19 cellular contexts compared by ENCODE assay signal in genomic region chr7:95441042-95441823, GRCh38. TPM values are rescaled to one million over a fixed set of nuclear protein-coding genes. Genes with fewer than 3 reads are reported as not detected.
DNase-seq lines count a peak whose midpoint lies in the region; ATAC-seq and TF ChIP-seq lines count a peak whose summit lies in the region.
"Had no signal": no experiment of that assay in that cellular context is flagged by ENCODE, and none has a peak within 500 bp of the region (broad histone marks: within the 10 kb centered on the region; RNA-seq: fewer than 3 reads in every experiment).

No MANE protein-coding gene starts in this region.

- H3K9me3 ChIP-seq in esophagus muscularis mucosa (no peaks in the 10 kb centered on the region), lung (ENCODE audit: control insufficient read depth in 2 of 2, insufficient read depth in 1 of 2, low read length in 1 of 2) (no peaks in the 10 kb centered on the region)

- H3K4me1 ChIP-seq in esophagus muscularis mucosa, result no peaks in the 10 kb centered on the region
- H3K4me1 ChIP-seq in lung (ENCODE audit: control insufficient read depth in 2 of 2, insufficient read depth in 2 of 2, low read length in 2 of 2), result no peaks in the 10 kb centered on the region

- H3K27ac ChIP-seq in esophagus muscularis mucosa (replicated peaks in 1 of 4) (no peak overlapping the region), lung (ENCODE audit: low read depth in 1 of 2, low read length in 1 of 2) (peak overlapping the region in 1 of 2 donors; percentile 4)
- H3K27ac ChIP-seq: cardiac muscle cell had no signal

- 80% methylated on average over 7 of the region's 7 CpGs for WGBS in esophagus muscularis mucosa
- WGBS in lung, 2 donors, result 75 to 77% methylated on average over 7 of the region's 7 CpGs

- no peaks in the 10 kb centered on the region for H3K36me3 Mint-ChIP-seq in type B pancreatic cell
- no peaks in the 10 kb centered on the region for H3K36me3 Mint-ChIP-seq in T-cell

- H3K9me3 Mint-ChIP-seq in type B pancreatic cell, result no peaks in the 10 kb centered on the region
- no peaks in the 10 kb centered on the region for H3K9me3 Mint-ChIP-seq in T-cell
- H3K9me3 Mint-ChIP-seq: activated T-helper 2 cell treated with anti-CD3 and anti-CD28 coated beads, Interferon-gamma antibody, Interleukin-2, Interleukin-4, amounts not matched to agents 10 μg/mL and 5 μg/mL and 100 μg/mL, durations not matched to agents 14 hours and 24 hours and 36 hours; T-helper 1 cell treated with Interleukin-12 subunit alpha and Interleukin-12 subunit beta and Interleukin-4 antibody, amounts not matched to agents 30 μg/mL and 1 μg/mL, for 36 hours had no signal

- TF ChIP-seq EP300 in esophagus muscularis mucosa (IDR thresholded peaks at IDR 0.05), result no peak

- ATAC-seq in lung (ENCODE audit: insufficient read depth, low FRiP score), result peak; percentile 78
- ATAC-seq in T-cell (replicated peaks in 1 of 4), result no peak
- ATAC-seq: Right ventricle myocardium inferior had no signal

- TF ChIP-seq CTCF in esophagus muscularis mucosa (IDR thresholded peaks at IDR 0.05) (no peak), lung (IDR thresholded peaks at IDR 0.05; ENCODE audit: control extremely low read depth, extremely low read depth) (no peak), type B pancreatic cell (conservative IDR thresholded peaks at IDR 0.05) (no peak)

- no peak for TF ChIP-seq POLR2A in esophagus muscularis mucosa (IDR thresholded peaks at IDR 0.05; ENCODE audit: low read depth)

- no peaks in the 10 kb centered on the region for H3K27me3 Mint-ChIP-seq in type B pancreatic cell
- no peaks in the 10 kb centered on the region for H3K27me3 Mint-ChIP-seq in T-cell

- H3K27ac Mint-ChIP-seq in type B pancreatic cell (peak overlapping the region; percentile 58), T-cell (no peak overlapping the region)
- H3K27ac Mint-ChIP-seq: activated T-helper 2 cell treated with anti-CD3 and anti-CD28 coated beads, Interferon-gamma antibody, Interleukin-2, Interleukin-4, amounts not matched to agents 10 μg/mL and 5 μg/mL and 100 μg/mL, durations not matched to agents 14 hours and 24 hours and 36 hours; T-helper 1 cell treated with Interleukin-12 subunit alpha and Interleukin-12 subunit beta and Interleukin-4 antibody, amounts not matched to agents 30 μg/mL and 1 μg/mL, for 36 hours had no signal

- POLR2A ChIA-PET in T-cell (lab: Charles Lee), result no interaction called here

- H3K36me3 ChIP-seq in esophagus muscularis mucosa (no peaks in the 10 kb centered on the region), lung (ENCODE audit: control insufficient read depth in 2 of 2, insufficient read depth in 2 of 2, low read length in 2 of 2) (no peaks in the 10 kb centered on the region)
- H3K36me3 ChIP-seq: cardiac muscle cell had no signal

- H3K4me3 ChIP-seq in esophagus muscularis mucosa, result no peak overlapping the region
- no peak overlapping the region for H3K4me3 ChIP-seq in lung
- H3K4me3 ChIP-seq: cardiac muscle cell had no signal

- H3K4me3 Mint-ChIP-seq in type B pancreatic cell (no peak overlapping the region), T-cell (no peak overlapping the region)
- H3K4me3 Mint-ChIP-seq: T-helper 1 cell treated with Interleukin-12 subunit alpha and Interleukin-12 subunit beta and Interleukin-4 antibody, amounts not matched to agents 30 μg/mL and 1 μg/mL, for 36 hours had no signal

- DNase-seq in HuH-7 (ENCODE audit: low spot score), result peak; percentile 21
- peak; percentile 80 for DNase-seq in esophagus muscularis mucosa (ENCODE audit: extremely low spot score)
- DNase-seq in lung (ENCODE audit: low spot score), result no peak
- no peak for DNase-seq in type B pancreatic cell (ENCODE audit: extremely low spot score, unreplicated experiment)
- no peak for DNase-seq in T-cell
- no peak for DNase-seq in NCI-H1930 (lab: John Stamatoyannopoulos, UW)
- DNase-seq in ureter (ENCODE audit: low spot score), result no peak
- DNase-seq: activated CD4-positive, CD25-positive, alpha-beta regulatory T cell; AML-193; head of caudate nucleus; NCI-H2029 treated with DMSO at 0.1 percent for 48 hours; occipital lobe; stimulated activated CD4-positive, alpha-beta T cell treated with anti-CD3 and anti-CD28 coated beads, Interleukin-4, amount 100 ng/mL, for 1 hour had no signal

- CTCF ChIA-PET in T-cell (lab: Charles Lee), result interaction anchor here in 1 of 2 donors (0.7 kb wide), 1 partner anchor 53 kb away, joined by 3 read pairs; no protein-coding TSS in a partner anchor

- no peaks in the 10 kb centered on the region for H3K27me3 ChIP-seq in esophagus muscularis mucosa
- H3K27me3 ChIP-seq in lung (ENCODE audit: control insufficient read depth, insufficient read depth), result no peaks in the 10 kb centered on the region
- H3K27me3 ChIP-seq: cardiac muscle cell had no signal

- intact Hi-C loops in esophagus muscularis mucosa (cut with DNase I), result no loop called here

- H3K4me1 Mint-ChIP-seq in type B pancreatic cell (ENCODE audit: unreplicated experiment) (peaks cover 20% of the 10 kb centered on the region), T-cell (no peaks in the 10 kb centered on the region)

RNA-seq across cellular contexts. Expression of gene PON2, which starts 6.4 kb away (rescaled TPM):
- 10 to 100 TPM; 48.2 to 67.3 (median 55.4) TPM for total RNA-seq in esophagus muscularis mucosa
- 100 to 1,000 TPM; 174 to 392 TPM for total RNA-seq in lung
- polyA plus RNA-seq in lung, result 100 to 1,000 TPM in 1 of 2 donors, 10 to 100 TPM in 1; 90.4 to 202 TPM
- 45.4 and 79.2 TPM in 2 replicates for total RNA-seq in type B pancreatic cell (ENCODE audit: low replicate concordance)
- 10 to 100 TPM in 1 of 5 donors, 1 to 10 TPM in 4; 4.3 to 11.4 (median 7.0) TPM for total RNA-seq in T-cell
- 76.1 TPM for total RNA-seq in ureter

RNA-seq across cellular contexts. Expression of gene ASB4, which starts 44.5 kb away (rescaled TPM):
- total RNA-seq in esophagus muscularis mucosa, result under 1 TPM in 2 of 4 donors, not detected in 2; under 0.01 to 0.32 TPM
- 1 to 10 TPM in 1 of 2 donors, under 1 TPM in 1; 0.74 to 3.3 TPM for total RNA-seq in lung
- polyA plus RNA-seq in lung, result under 1 TPM; 0.05 to 0.47 TPM
- total RNA-seq in type B pancreatic cell (ENCODE audit: low replicate concordance), result 0.07 and 0.31 TPM in 2 replicates
- under 1 TPM in 1 of 5 donors, not detected in 4; 0.09 TPM for total RNA-seq in T-cell
- total RNA-seq in ureter, result not detected
- total RNA-seq: activated CD8-positive, alpha-beta memory T cell treated with anti-CD3 and anti-CD28 coated beads for 36 hours; activated T-helper 2 cell treated with anti-CD3 and anti-CD28 coated beads, Interferon-gamma antibody, Interleukin-2, Interleukin-4, amounts not matched to agents 10 μg/mL and 5 μg/mL and 100 μg/mL, durations not matched to agents 14 hours and 24 hours and 36 hours; cardiac muscle cell; H1 had no signal
- polyA plus RNA-seq: H1 had no signal

RNA-seq across cellular contexts. Expression of gene PON3, which starts 45.1 kb away (rescaled TPM):
- total RNA-seq in esophagus muscularis mucosa (1 to 10 TPM in 1 of 4 donors, under 1 TPM in 2, not detected in 1; 0.50 to 1.2 (median 0.63) TPM), lung (10 to 100 TPM; 19.6 to 25.5 TPM), type B pancreatic cell (ENCODE audit: low replicate concordance) (0.17 and 1.2 TPM in 2 replicates), T-cell (under 1 TPM in 2 of 5 donors, not detected in 3; 0.28 to 0.41 TPM), ureter (5.5 TPM)
- polyA plus RNA-seq in lung, result 10 to 100 TPM; 13.2 to 28.0 TPM
- total RNA-seq: activated CD8-positive, alpha-beta memory T cell treated with anti-CD3 and anti-CD28 coated beads for 36 hours; cardiac muscle cell; H1 had no signal
- polyA plus RNA-seq: cardiac muscle cell, H1 had no signal

Comparison
In these comparisons a context has a peak if more than half of its experiments do, and no peak if none do; other contexts are left out.
1. DNase-seq: peak in HuH-7 (single experiment) and esophagus muscularis mucosa (single experiment); none in lung (single experiment), type B pancreatic cell (single experiment), T-cell (0 of 34), NCI-H1930 (0 of 2) and ureter (single experiment).